Comparison of ENCODE assay signal across 8 cellular contexts in the genomic region with DNA sequence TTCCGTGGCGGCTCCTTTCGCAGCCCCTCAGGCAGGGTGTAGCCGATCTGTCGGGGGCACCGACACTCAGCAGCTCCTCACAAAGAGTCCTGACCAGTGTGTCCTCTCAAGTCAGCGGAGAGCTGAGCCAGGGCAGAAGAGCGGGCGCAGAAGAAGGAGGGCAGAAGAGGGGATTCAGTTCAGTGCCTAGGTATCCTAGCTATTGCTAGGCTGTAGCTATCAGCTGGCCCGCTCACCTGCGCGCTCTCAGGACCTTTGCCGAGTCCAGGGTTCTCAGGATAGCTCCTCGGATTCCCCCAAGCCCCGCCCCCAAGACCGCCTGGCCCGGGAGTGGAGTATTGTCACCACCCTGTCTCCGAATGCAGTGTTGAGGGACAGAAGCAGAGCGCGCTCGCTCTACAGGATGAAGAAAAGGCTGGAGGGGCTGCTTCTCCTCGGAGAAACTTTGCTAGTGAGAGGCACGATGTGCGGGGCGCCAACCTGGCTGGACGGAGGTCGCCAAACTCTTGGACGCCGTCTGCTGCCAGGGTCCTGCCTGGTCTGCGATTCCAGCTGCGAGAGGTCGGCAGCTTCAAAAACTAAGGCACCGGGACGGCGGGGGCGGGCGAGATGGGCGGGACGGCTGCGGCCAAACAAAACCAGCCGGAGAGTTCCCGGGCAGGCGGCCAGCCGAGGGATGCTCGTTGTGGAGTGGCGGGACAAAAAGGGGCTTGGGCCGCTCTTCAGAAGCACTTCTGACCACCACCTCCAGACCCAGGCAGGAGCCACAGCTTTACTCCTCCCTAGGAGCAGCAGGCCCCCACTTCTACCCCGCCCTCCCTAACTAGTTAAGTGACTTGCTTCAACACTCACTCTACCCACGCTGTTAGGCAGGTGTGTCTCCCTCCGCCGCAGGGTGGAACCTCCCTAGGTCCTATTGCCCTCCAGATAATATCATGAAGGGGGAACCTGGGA. TPM values are rescaled to one million over a fixed set of nuclear protein-coding genes. Genes with fewer than 3 reads are reported as not detected.
A peak's percentile ranks its signal among the peaks of the same experiment; 100 is the strongest.
DNase-seq lines count a peak whose midpoint lies in the region; ATAC-seq and TF ChIP-seq lines count a peak whose summit lies in the region.

TSS of gene XKRX (minus strand) at position 258 of the 954 bp plus-strand sequence. CDS start 613 bp downstream, outside the sequence.

- H3K36me3 Mint-ChIP-seq in brain: no peaks in the 10 kb centered on the region

- TF ChIP-seq CTCF in 22Rv1 (IDR thresholded peaks at IDR 0.05): no peak
- no peak for TF ChIP-seq CTCF in brain (conservative IDR thresholded peaks at IDR 0.05)

- peaks cover 0 to 14% (median 4%) of the 10 kb centered on the region in 5 experiments for H3K9me3 Mint-ChIP-seq in brain

- peaks cover 6% of the 10 kb centered on the region for H3K4me1 Mint-ChIP-seq in brain

- peak within 1 kb of the TSS; percentile 85 to 94 (median 85) for H3K4me3 Mint-ChIP-seq in brain

- DNase-seq in left kidney (ENCODE audit: low read depth, low spot score): peak; percentile 84
- DNase-seq in stimulated activated CD4-positive, alpha-beta T cell treated with anti-CD3 and anti-CD28 coated beads, TNF-alpha, amount 100 ng/mL, for 24 hours (ENCODE audit: low read depth in 3 of 3): peak in 2 of 3 experiments; percentile 14 to 33
- DNase-seq in NOMO-1 (lab: John Stamatoyannopoulos, UW; ENCODE audit: unreplicated experiment in 2 of 2): no peak

- peak within 1 kb of the TSS in 1 of 5 experiments; percentile 74 for H3K27ac Mint-ChIP-seq in brain

- peak within 1 kb of the TSS; percentile 52 for H3K27ac ChIP-seq in 22Rv1

- ATAC-seq in GM18867 (IDR thresholded peaks at IDR 0.05; ENCODE audit: unreplicated experiment): peak; percentile 69
- ATAC-seq in HG03439 (IDR thresholded peaks at IDR 0.05; ENCODE audit: unreplicated experiment): peak; percentile 74
- ATAC-seq in SK-N-SH treated with all-trans-retinoic acid at 6 μM for 48 hours: peak; percentile 71

- no peaks in the 10 kb centered on the region for H3K27me3 Mint-ChIP-seq in brain

TF ChIP-seq in SK-N-SH treated with all-trans-retinoic acid at 6 μM for 48 hours, 23 proteins besides CTCF, POLR2A, EP300 and RAD21:
- TF ChIP-seq ZFP30 (CRISPR knock-in tag; IDR thresholded peaks at IDR 0.05): no peak
- TF ChIP-seq PPARA (CRISPR knock-in tag; IDR thresholded peaks at IDR 0.05; ENCODE audit: borderline replicate concordance): no peak
- no peak for TF ChIP-seq OSR1 (CRISPR knock-in tag; IDR thresholded peaks at IDR 0.05)
- TF ChIP-seq ZNF70 (CRISPR knock-in tag; IDR thresholded peaks at IDR 0.05): no peak
- no peak for TF ChIP-seq CSDC2 (CRISPR knock-in tag; IDR thresholded peaks at IDR 0.05)
- no peak for TF ChIP-seq ZFP3 (CRISPR knock-in tag; IDR thresholded peaks at IDR 0.05)
- TF ChIP-seq, protein P1, sequence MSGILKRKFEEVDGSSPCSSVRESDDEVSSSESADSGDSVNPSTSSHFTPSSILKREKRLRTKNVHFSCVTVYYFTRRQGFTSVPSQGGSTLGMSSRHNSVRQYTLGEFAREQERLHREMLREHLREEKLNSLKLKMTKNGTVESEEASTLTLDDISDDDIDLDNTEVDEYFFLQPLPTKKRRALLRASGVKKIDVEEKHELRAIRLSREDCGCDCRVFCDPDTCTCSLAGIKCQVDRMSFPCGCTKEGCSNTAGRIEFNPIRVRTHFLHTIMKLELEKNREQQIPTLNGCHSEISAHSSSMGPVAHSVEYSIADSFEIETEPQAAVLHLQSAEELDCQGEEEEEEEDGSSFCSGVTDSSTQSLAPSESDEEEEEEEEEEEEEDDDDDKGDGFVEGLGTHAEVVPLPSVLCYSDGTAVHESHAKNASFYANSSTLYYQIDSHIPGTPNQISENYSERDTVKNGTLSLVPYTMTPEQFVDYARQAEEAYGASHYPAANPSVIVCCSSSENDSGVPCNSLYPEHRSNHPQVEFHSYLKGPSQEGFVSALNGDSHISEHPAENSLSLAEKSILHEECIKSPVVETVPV (CRISPR knock-in tag; IDR thresholded peaks at IDR 0.05): no peak
- TF ChIP-seq, protein P2, sequence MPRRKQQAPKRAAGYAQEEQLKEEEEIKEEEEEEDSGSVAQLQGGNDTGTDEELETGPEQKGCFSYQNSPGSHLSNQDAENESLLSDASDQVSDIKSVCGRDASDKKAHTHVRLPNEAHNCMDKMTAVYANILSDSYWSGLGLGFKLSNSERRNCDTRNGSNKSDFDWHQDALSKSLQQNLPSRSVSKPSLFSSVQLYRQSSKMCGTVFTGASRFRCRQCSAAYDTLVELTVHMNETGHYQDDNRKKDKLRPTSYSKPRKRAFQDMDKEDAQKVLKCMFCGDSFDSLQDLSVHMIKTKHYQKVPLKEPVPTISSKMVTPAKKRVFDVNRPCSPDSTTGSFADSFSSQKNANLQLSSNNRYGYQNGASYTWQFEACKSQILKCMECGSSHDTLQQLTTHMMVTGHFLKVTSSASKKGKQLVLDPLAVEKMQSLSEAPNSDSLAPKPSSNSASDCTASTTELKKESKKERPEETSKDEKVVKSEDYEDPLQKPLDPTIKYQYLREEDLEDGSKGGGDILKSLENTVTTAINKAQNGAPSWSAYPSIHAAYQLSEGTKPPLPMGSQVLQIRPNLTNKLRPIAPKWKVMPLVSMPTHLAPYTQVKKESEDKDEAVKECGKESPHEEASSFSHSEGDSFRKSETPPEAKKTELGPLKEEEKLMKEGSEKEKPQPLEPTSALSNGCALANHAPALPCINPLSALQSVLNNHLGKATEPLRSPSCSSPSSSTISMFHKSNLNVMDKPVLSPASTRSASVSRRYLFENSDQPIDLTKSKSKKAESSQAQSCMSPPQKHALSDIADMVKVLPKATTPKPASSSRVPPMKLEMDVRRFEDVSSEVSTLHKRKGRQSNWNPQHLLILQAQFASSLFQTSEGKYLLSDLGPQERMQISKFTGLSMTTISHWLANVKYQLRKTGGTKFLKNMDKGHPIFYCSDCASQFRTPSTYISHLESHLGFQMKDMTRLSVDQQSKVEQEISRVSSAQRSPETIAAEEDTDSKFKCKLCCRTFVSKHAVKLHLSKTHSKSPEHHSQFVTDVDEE (CRISPR knock-in tag; IDR thresholded peaks at IDR 0.05): no peak
- no peak for TF ChIP-seq RARB (CRISPR knock-in tag; IDR thresholded peaks at IDR 0.05)
- TF ChIP-seq TOX (CRISPR knock-in tag; IDR thresholded peaks at IDR 0.05; ENCODE audit: borderline replicate concordance): no peak
- TF ChIP-seq POU6F1 (CRISPR knock-in tag; IDR thresholded peaks at IDR 0.05; ENCODE audit: borderline replicate concordance, low read depth): no peak
- TF ChIP-seq ISL1 (CRISPR knock-in tag; IDR thresholded peaks at IDR 0.05): no peak
- no peak for TF ChIP-seq ZC3H10 (CRISPR knock-in tag; IDR thresholded peaks at IDR 0.05)
- TF ChIP-seq BACH2 (CRISPR knock-in tag; IDR thresholded peaks at IDR 0.05; ENCODE audit: borderline replicate concordance): no peak
- TF ChIP-seq, protein P3, sequence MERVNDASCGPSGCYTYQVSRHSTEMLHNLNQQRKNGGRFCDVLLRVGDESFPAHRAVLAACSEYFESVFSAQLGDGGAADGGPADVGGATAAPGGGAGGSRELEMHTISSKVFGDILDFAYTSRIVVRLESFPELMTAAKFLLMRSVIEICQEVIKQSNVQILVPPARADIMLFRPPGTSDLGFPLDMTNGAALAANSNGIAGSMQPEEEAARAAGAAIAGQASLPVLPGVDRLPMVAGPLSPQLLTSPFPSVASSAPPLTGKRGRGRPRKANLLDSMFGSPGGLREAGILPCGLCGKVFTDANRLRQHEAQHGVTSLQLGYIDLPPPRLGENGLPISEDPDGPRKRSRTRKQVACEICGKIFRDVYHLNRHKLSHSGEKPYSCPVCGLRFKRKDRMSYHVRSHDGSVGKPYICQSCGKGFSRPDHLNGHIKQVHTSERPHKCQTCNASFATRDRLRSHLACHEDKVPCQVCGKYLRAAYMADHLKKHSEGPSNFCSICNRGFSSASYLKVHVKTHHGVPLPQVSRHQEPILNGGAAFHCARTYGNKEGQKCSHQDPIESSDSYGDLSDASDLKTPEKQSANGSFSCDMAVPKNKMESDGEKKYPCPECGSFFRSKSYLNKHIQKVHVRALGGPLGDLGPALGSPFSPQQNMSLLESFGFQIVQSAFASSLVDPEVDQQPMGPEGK (CRISPR knock-in tag; IDR thresholded peaks at IDR 0.05; ENCODE audit: borderline replicate concordance): no peak
- TF ChIP-seq, protein P4, sequence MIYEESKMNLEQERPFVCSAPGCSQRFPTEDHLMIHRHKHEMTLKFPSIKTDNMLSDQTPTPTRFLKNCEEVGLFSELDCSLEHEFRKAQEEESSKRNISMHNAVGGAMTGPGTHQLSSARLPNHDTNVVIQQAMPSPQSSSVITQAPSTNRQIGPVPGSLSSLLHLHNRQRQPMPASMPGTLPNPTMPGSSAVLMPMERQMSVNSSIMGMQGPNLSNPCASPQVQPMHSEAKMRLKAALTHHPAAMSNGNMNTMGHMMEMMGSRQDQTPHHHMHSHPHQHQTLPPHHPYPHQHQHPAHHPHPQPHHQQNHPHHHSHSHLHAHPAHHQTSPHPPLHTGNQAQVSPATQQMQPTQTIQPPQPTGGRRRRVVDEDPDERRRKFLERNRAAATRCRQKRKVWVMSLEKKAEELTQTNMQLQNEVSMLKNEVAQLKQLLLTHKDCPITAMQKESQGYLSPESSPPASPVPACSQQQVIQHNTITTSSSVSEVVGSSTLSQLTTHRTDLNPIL (CRISPR knock-in tag; IDR thresholded peaks at IDR 0.05; ENCODE audit: low read depth): no peak
- TF ChIP-seq ARNTL (CRISPR knock-in tag; IDR thresholded peaks at IDR 0.05; ENCODE audit: borderline replicate concordance, low read depth): no peak
- TF ChIP-seq SNAI2 (CRISPR knock-in tag; IDR thresholded peaks at IDR 0.05): no peak
- no peak for TF ChIP-seq ZNF565 (CRISPR knock-in tag; conservative IDR thresholded peaks at IDR 0.05; ENCODE audit: low read depth)

RNA-seq across cellular contexts. Expression of gene XKRX, which starts in this region (rescaled TPM):
- not detected for polyA plus RNA-seq in brain (ENCODE audit: insufficient read depth, low read depth, low replicate concordance)

Comparison
In these comparisons a context has a peak if more than half of its experiments do, and no peak if none do; other contexts are left out.
1. DNase-seq: peak in left kidney (single experiment) and stimulated activated CD4-positive, alpha-beta T cell treated with anti-CD3 and anti-CD28 coated beads, TNF-alpha, amount 100 ng/mL, for 24 hours (2 of 3); none in NOMO-1 (0 of 2).
2. Peak in every context shown above with its lines, with median percentiles within 50 percentile points of each other: ATAC-seq.